ENCODE assay signal across 24 cellular contexts in the genomic region with DNA sequence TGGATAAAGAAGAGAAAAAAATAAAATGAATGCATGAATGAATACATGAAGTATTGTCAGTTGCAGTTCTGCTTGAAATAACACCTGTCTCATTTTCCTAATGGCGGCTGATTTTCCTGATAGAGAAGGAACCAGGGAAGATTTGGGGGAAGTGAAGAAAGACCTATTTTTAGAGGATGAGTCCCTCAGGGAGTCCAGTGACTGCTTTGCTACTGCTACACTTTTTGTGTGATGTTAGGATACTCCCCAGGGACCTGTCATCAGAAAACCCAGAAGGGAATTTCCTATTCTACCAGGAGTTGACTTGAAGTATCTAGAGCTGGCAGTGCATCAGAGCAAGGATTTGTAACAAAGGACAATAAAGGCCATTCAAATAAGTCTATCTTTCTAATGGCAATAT.
DNase-seq lines count a peak whose midpoint lies in the region; ATAC-seq and TF ChIP-seq lines count a peak whose summit lies in the region.
"Had no signal": no experiment of that assay in that cellular context is flagged by ENCODE, and none has a peak within 500 bp of the region (broad histone marks: within the 10 kb centered on the region; RNA-seq: fewer than 3 reads in every experiment).

No MANE protein-coding gene starts in this region.

- H3K9me3 ChIP-seq in mammary epithelial cell (replicated peaks; ENCODE audit: insufficient read depth, low read length) (no peaks in the 10 kb centered on the region), breast epithelium (no peaks in the 10 kb centered on the region)
- H3K9me3 ChIP-seq: psoas muscle, SJCRH30 had no signal

- CTCF ChIA-PET in mammary epithelial cell (lab: Charles Lee; ENCODE audit: low non-redundant PET), result no interaction called here
- CTCF ChIA-PET in activated CD8-positive, alpha-beta memory T cell treated with anti-CD3 and anti-CD28 coated beads, Interleukin-2, amount 10 ng/mL, durations not matched to agents 7 days and 5 days (lab: Charles Lee), result no interaction called here

- H3K27me3 ChIP-seq in mammary epithelial cell (ENCODE audit: insufficient read depth, low read length) (no peaks in the 10 kb centered on the region), breast epithelium (no peaks in the 10 kb centered on the region)
- H3K27me3 ChIP-seq: dorsolateral prefrontal cortex, SJCRH30 had no signal

- TF ChIP-seq CTCF in mammary epithelial cell (conservative IDR thresholded peaks at IDR 0.05 in 1 of 2, IDR thresholded peaks at IDR 0.05 in 1 of 2; ENCODE audit: extremely low read depth in 1 of 2, insufficient read depth in 1 of 2, low read depth in 1 of 2, low read length in 2 of 2) (no peak), breast epithelium (IDR thresholded peaks at IDR 0.05) (no peak)

- intact Hi-C loops in mammary epithelial cell (cut with micrococcal nuclease), result loop anchor here (5.0 kb wide), 1 partner anchor 116 kb away; no protein-coding TSS in a partner anchor
- intact Hi-C loops in breast epithelium (cut with DNase I; ENCODE audit: low total_unique reads), result loop anchor here (10.0 kb wide), 1 partner anchor 1629 kb away; no protein-coding TSS in a partner anchor

- H3K27ac ChIP-seq in mammary epithelial cell (ENCODE audit: insufficient read depth, low read depth, low read length) (no peak overlapping the region), breast epithelium (no peak overlapping the region)
- H3K27ac ChIP-seq: dorsolateral prefrontal cortex, psoas muscle, SJCRH30, skin epidermis had no signal

- no peak overlapping the region for H3K4me2 ChIP-seq in mammary epithelial cell (ENCODE audit: insufficient read depth, low read depth, low read length)

- H3K27ac Mint-ChIP-seq in stimulated activated naive B cell treated with anti-CD40 and anti-IgM and Interleukin-4, amounts not matched to agents 10 μg/mL and 1 μg/mL and 100 μg/mL, for 72 hours, result no peak overlapping the region
- H3K27ac Mint-ChIP-seq in activated CD8-positive, alpha-beta memory T cell treated with anti-CD3 and anti-CD28 coated beads, Interleukin-2, amount 10 ng/mL, durations not matched to agents 7 days and 5 days, result no peak overlapping the region
- H3K27ac Mint-ChIP-seq: T-helper 1 cell treated with Interleukin-12 subunit alpha and Interleukin-12 subunit beta and Interleukin-4 antibody, amounts not matched to agents 30 μg/mL and 1 μg/mL, for 36 hours had no signal

- peak; percentile 12 for DNase-seq in mammary epithelial cell
- DNase-seq in breast epithelium (ENCODE audit: low spot score in 2 of 2), result no peak
- peak; percentile 14 for DNase-seq in NCI-H69 (lab: John Stamatoyannopoulos, UW)
- peak; percentile 54 for DNase-seq in stimulated activated naive B cell treated with anti-CD40 and anti-IgM and Interleukin-4, amounts not matched to agents 10 μg/mL and 1 μg/mL and 100 μg/mL, for 72 hours
- DNase-seq in activated CD8-positive, alpha-beta memory T cell treated with anti-CD3 and anti-CD28 coated beads, Interleukin-2, amount 10 ng/mL, durations not matched to agents 7 days and 5 days, result no peak
- DNase-seq in DMS79 (lab: John Stamatoyannopoulos, UW), result no peak
- no peak for DNase-seq in superior temporal gyrus (ENCODE audit: extremely low spot score)
- DNase-seq: 8988T; activated gamma-delta T cell; activated T-cell treated with anti-CD3 and anti-CD28 coated beads, Interleukin-2, amount 50 U/mL, for 1 hour; AML-193; DMS53; dorsolateral prefrontal cortex; GF-D8; kidney glomerular epithelial cell; NCI-H1048; NCI-H2029; NCI-H510A; psoas muscle; SJCRH30; substantia nigra had no signal

- no peak overlapping the region for H3K4me3 Mint-ChIP-seq in stimulated activated naive B cell treated with anti-CD40 and anti-IgM and Interleukin-4, amounts not matched to agents 10 μg/mL and 1 μg/mL and 100 μg/mL, for 72 hours
- no peak overlapping the region for H3K4me3 Mint-ChIP-seq in activated CD8-positive, alpha-beta memory T cell treated with anti-CD3 and anti-CD28 coated beads, Interleukin-2, amount 10 ng/mL, durations not matched to agents 7 days and 5 days
- H3K4me3 Mint-ChIP-seq: T-helper 1 cell treated with Interleukin-12 subunit alpha and Interleukin-12 subunit beta and Interleukin-4 antibody, amounts not matched to agents 30 μg/mL and 1 μg/mL, for 36 hours had no signal

- peak; percentile 51 for ATAC-seq in HG02798 (IDR thresholded peaks at IDR 0.05; ENCODE audit: poor library complexity, unreplicated experiment)
- peak; percentile 71 to 82 for ATAC-seq in stimulated activated naive B cell treated with anti-CD40 and anti-IgM and Interleukin-4, amounts not matched to agents 10 μg/mL and 1 μg/mL and 100 μg/mL, for 72 hours (replicated peaks)
- no peak for ATAC-seq in activated CD8-positive, alpha-beta memory T cell treated with anti-CD3 and anti-CD28 coated beads, Interleukin-2, amount 10 ng/mL, durations not matched to agents 7 days and 5 days

- no peaks in the 10 kb centered on the region for H3K9me3 Mint-ChIP-seq in stimulated activated naive B cell treated with anti-CD40 and anti-IgM and Interleukin-4, amounts not matched to agents 10 μg/mL and 1 μg/mL and 100 μg/mL, for 72 hours
- H3K9me3 Mint-ChIP-seq in activated CD8-positive, alpha-beta memory T cell treated with anti-CD3 and anti-CD28 coated beads, Interleukin-2, amount 10 ng/mL, durations not matched to agents 7 days and 5 days (ENCODE audit: low read depth), result no peaks in the 10 kb centered on the region
- H3K9me3 Mint-ChIP-seq: T-helper 1 cell treated with Interleukin-12 subunit alpha and Interleukin-12 subunit beta and Interleukin-4 antibody, amounts not matched to agents 30 μg/mL and 1 μg/mL, for 36 hours had no signal

- no peaks in the 10 kb centered on the region for H3K79me2 ChIP-seq in mammary epithelial cell (ENCODE audit: insufficient read depth, low read length)

- no peak for TF ChIP-seq POLR2A in breast epithelium (IDR thresholded peaks at IDR 0.05)

- no peaks in the 10 kb centered on the region for H4K20me1 ChIP-seq in mammary epithelial cell (ENCODE audit: insufficient read depth, low read length)

- dilution Hi-C loops in mammary epithelial cell (cut with HindIII; ENCODE audit: low sequenced_read_pairs), result loop anchor here (5.0 to 25.0 kb wide), 2 partner anchors 54 to 111 kb away; no protein-coding TSS in a partner anchor

- H2AFZ ChIP-seq in mammary epithelial cell (ENCODE audit: low read depth, low read length), result no peak overlapping the region

- BruUV-seq in mammary epithelial cell (replicated peaks; lab: Mats Ljungman, UMichigan), result no TSS peak

- H3K36me3 Mint-ChIP-seq in stimulated activated naive B cell treated with anti-CD40 and anti-IgM and Interleukin-4, amounts not matched to agents 10 μg/mL and 1 μg/mL and 100 μg/mL, for 72 hours, result no peaks in the 10 kb centered on the region
- no peaks in the 10 kb centered on the region for H3K36me3 Mint-ChIP-seq in activated CD8-positive, alpha-beta memory T cell treated with anti-CD3 and anti-CD28 coated beads, Interleukin-2, amount 10 ng/mL, durations not matched to agents 7 days and 5 days

- H3K4me1 ChIP-seq in mammary epithelial cell (ENCODE audit: insufficient read depth, low read length) (no peaks in the 10 kb centered on the region), breast epithelium (no peaks in the 10 kb centered on the region)
- H3K4me1 ChIP-seq: psoas muscle, SJCRH30 had no signal

- peaks cover 26 to 44% of the 10 kb centered on the region in 2 donors for H3K4me1 Mint-ChIP-seq in stimulated activated naive B cell treated with anti-CD40 and anti-IgM and Interleukin-4, amounts not matched to agents 10 μg/mL and 1 μg/mL and 100 μg/mL, for 72 hours
- H3K4me1 Mint-ChIP-seq in activated CD8-positive, alpha-beta memory T cell treated with anti-CD3 and anti-CD28 coated beads, Interleukin-2, amount 10 ng/mL, durations not matched to agents 7 days and 5 days, result no peaks in the 10 kb centered on the region

- no peak overlapping the region for H3K4me3 ChIP-seq in mammary epithelial cell (replicated peaks in 1 of 3; ENCODE audit: insufficient read depth in 1 of 3, low read depth in 2 of 3, low read length in 3 of 3)
- H3K4me3 ChIP-seq in breast epithelium, result no peak overlapping the region
- H3K4me3 ChIP-seq: dorsolateral prefrontal cortex, psoas muscle, SJCRH30, skin epidermis had no signal

- H3K36me3 ChIP-seq in mammary epithelial cell (ENCODE audit: insufficient read depth, low read length), result no peaks in the 10 kb centered on the region
- no peaks in the 10 kb centered on the region for H3K36me3 ChIP-seq in breast epithelium
- H3K36me3 ChIP-seq: SJCRH30 had no signal

- peaks cover 12 to 15% of the 10 kb centered on the region in 2 donors for H3K27me3 Mint-ChIP-seq in stimulated activated naive B cell treated with anti-CD40 and anti-IgM and Interleukin-4, amounts not matched to agents 10 μg/mL and 1 μg/mL and 100 μg/mL, for 72 hours
- peaks cover 3% of the 10 kb centered on the region for H3K27me3 Mint-ChIP-seq in activated CD8-positive, alpha-beta memory T cell treated with anti-CD3 and anti-CD28 coated beads, Interleukin-2, amount 10 ng/mL, durations not matched to agents 7 days and 5 days

- in situ Hi-C loops in mammary epithelial cell (cut with MboI; ENCODE audit: low sequenced_read_pairs in 2 of 2), result loop anchor here in 1 of 2 donors (25.0 kb wide), 1 partner anchor 111 kb away; no protein-coding TSS in a partner anchor

- 0% methylated on average over 1 of the region's 1 CpG for WGBS in mammary epithelial cell (ENCODE audit: low coverage, missing lambda C conversion rate)

- H3K9ac ChIP-seq in mammary epithelial cell (ENCODE audit: insufficient read depth, low read length), result no peak overlapping the region

Comparison
In these comparisons a context has a peak if more than half of its experiments do, and no peak if none do; other contexts are left out.
1. DNase-seq: peak in mammary epithelial cell (single experiment), NCI-H69 (single experiment) and stimulated activated naive B cell treated with anti-CD40 and anti-IgM and Interleukin-4, amounts not matched to agents 10 μg/mL and 1 μg/mL and 100 μg/mL, for 72 hours (single experiment); none in breast epithelium (0 of 2), activated CD8-positive, alpha-beta memory T cell treated with anti-CD3 and anti-CD28 coated beads, Interleukin-2, amount 10 ng/mL, durations not matched to agents 7 days and 5 days (single experiment), DMS79 (single experiment) and superior temporal gyrus (single experiment).